9 cellular contexts compared by ENCODE assay signal in the genomic region with DNA sequence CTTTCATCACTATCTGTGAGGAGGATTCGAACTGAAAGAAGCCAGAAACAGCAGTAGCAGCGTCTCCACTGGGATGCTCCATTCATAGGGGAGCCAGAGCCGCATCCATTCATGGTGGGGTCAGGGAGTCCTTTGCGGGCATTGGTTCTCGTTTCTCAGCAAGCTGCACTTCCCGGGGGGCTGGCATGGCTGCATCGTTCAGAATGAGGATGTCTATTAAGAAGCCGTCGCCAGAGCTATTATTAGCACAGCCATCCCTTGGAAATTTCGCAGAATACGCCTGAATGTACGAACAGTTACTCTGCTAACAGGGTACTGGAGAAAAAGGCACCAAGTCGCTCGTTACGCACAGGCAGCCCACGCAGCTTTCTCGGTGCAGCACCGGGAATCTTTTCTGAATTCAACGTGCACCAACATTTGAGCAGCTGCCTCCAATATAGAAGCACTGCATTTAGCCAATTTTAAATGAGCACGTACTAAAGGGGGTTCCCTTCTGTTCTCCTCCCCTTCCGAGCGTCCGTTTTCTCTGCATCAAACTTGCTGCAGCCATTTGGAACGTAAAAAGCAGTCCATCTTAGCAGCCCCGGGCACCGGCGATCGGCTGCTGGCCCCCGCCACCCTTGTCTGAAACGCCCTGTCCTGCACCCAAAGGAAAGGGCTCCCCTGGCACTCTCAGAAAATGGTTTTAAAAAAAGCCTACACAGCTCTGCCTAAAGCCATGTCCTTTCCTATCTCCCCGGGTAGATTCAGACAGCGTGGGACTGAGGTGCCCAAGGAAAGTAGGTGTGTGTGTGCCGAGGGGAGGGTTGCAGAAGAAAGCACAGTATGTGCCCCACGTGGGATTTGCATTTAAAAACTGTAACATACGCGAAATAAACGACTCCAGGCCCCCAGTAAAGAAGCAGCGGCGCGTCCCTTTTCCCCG.
A peak's percentile ranks its signal among the peaks of the same experiment; 100 is the strongest.
DNase-seq lines count a peak whose midpoint lies in the region; ATAC-seq, FAIRE-seq and TF ChIP-seq lines count a peak whose summit lies in the region.
"Had no signal": no experiment of that assay in that cellular context is flagged by ENCODE, and none has a peak within 500 bp of the region (broad histone marks: within the 10 kb centered on the region; RNA-seq: fewer than 3 reads in every experiment).

No MANE protein-coding gene starts in this region.

- H3K4me1 ChIP-seq in left lung, result peaks cover 4 to 18% of the 10 kb centered on the region in 2 donors

- H3K4me3 Mint-ChIP-seq in central memory CD8-positive, alpha-beta T cell, result peak overlapping the region; percentile 31

- FAIRE-seq in HTR-8/SVneo (lab: Jason Lieb, UNC), result no peak

- no peak for ATAC-seq in central memory CD8-positive, alpha-beta T cell (replicated peaks; ENCODE audit: extremely low read depth, poor library complexity, severe bottlenecking)
- ATAC-seq in left lung, result peak; percentile 36
- ATAC-seq: left colon had no signal

- peak; percentile 70 for DNase-seq in Ammon's horn (ENCODE audit: low spot score)
- DNase-seq in HTR-8/SVneo (ENCODE audit: insufficient read length, low spot score), result peak; percentile 21
- no peak for DNase-seq in central memory CD8-positive, alpha-beta T cell (ENCODE audit: low spot score in 2 of 2)
- DNase-seq in left lung, result no peak
- peak; percentile 75 for DNase-seq in superior temporal gyrus (ENCODE audit: extremely low spot score)
- no peak for DNase-seq in cerebellar nuclear complex (lab: John Stamatoyannopoulos, UW)
- no peak for DNase-seq in NOMO-1 treated with dmso at 0.1 percent for 144 hours (lab: John Stamatoyannopoulos, UW; ENCODE audit: unreplicated experiment)
- DNase-seq in NCI-H187 (lab: John Stamatoyannopoulos, UW), result no peak

- no peaks in the 10 kb centered on the region for H3K36me3 ChIP-seq in left lung

- intact Hi-C loops in left lung (cut with DNase I), result no loop called here

- no peak for TF ChIP-seq CTCF in left lung (IDR thresholded peaks at IDR 0.05)

- no peaks in the 10 kb centered on the region for H3K36me3 Mint-ChIP-seq in central memory CD8-positive, alpha-beta T cell (ENCODE audit: insufficient read depth)

- peak overlapping the region; percentile 34 to 43 for H3K4me3 ChIP-seq in left lung

- H3K9me3 Mint-ChIP-seq in central memory CD8-positive, alpha-beta T cell, result no peaks in the 10 kb centered on the region

- H3K27ac ChIP-seq in left lung, result peak overlapping the region; percentile 41 to 46

- no peak overlapping the region for H3K27ac Mint-ChIP-seq in central memory CD8-positive, alpha-beta T cell (ENCODE audit: low read depth)

- H3K4me1 Mint-ChIP-seq in central memory CD8-positive, alpha-beta T cell, result peaks cover 12% of the 10 kb centered on the region

- H3K27me3 ChIP-seq in left lung, result peaks cover 11 to 63% of the 10 kb centered on the region in 2 donors

- H3K27me3 Mint-ChIP-seq in central memory CD8-positive, alpha-beta T cell, result peaks cover 91% of the 10 kb centered on the region

- H3K9me3 ChIP-seq in left lung, result no peaks in the 10 kb centered on the region

Comparison
In these comparisons a context has a peak if more than half of its experiments do, and no peak if none do; other contexts are left out.
1. DNase-seq: peak in Ammon's horn (single experiment), HTR-8/SVneo (single experiment) and superior temporal gyrus (single experiment); none in central memory CD8-positive, alpha-beta T cell (0 of 2), left lung (0 of 2), cerebellar nuclear complex (0 of 2), NOMO-1 treated with dmso at 0.1 percent for 144 hours (single experiment) and NCI-H187 (0 of 2).